Comparison of ENCODE assay signal across 8 cellular contexts in genomic region chrX:119238557-119238956, GRCh38. TPM values are rescaled to one million over a fixed set of nuclear protein-coding genes. Genes with fewer than 3 reads are reported as not detected.
A peak's percentile ranks its signal among the peaks of the same experiment; 100 is the strongest.
DNase-seq lines count a peak whose midpoint lies in the region; ATAC-seq, FAIRE-seq and TF ChIP-seq lines count a peak whose summit lies in the region.
"Had no signal": no experiment of that assay in that cellular context is flagged by ENCODE, and none has a peak within 500 bp of the region (broad histone marks: within the 10 kb centered on the region; RNA-seq: fewer than 3 reads in every experiment).

No MANE protein-coding gene starts in this region.

- H3K36me3 Mint-ChIP-seq in stimulated activated naive B cell treated with anti-CD40 and anti-IgM and Interleukin-4, amounts not matched to agents 10 μg/mL and 1 μg/mL and 100 μg/mL, for 72 hours = peaks cover 11 to 18% of the 10 kb centered on the region in 2 donors

- H3K36me3 ChIP-seq in PC-3 (ENCODE audit: low read depth, low read length) (peaks cover 30% of the 10 kb centered on the region), neuronal stem cell (replicated peaks in 1 of 2; ENCODE audit: control insufficient read depth in 2 of 2, insufficient read depth in 2 of 2, low read length in 2 of 2) (peaks cover 4 to 53% of the 10 kb centered on the region in 2 donors)

- no peak overlapping the region for H4K8ac ChIP-seq in neuronal stem cell (ENCODE audit: low read depth, low read length)

- H3K9me3 Mint-ChIP-seq in stimulated activated naive B cell treated with anti-CD40 and anti-IgM and Interleukin-4, amounts not matched to agents 10 μg/mL and 1 μg/mL and 100 μg/mL, for 72 hours = no peaks in the 10 kb centered on the region

- no peaks in the 10 kb centered on the region for H3K27me3 ChIP-seq in PC-3 (ENCODE audit: low read length)
- peaks cover 0 to 15% (median 0%) of the 10 kb centered on the region in 3 experiments for H3K27me3 ChIP-seq in neuronal stem cell (ENCODE audit: control insufficient read depth in 3 of 3, insufficient read depth in 3 of 3, low read depth in 1 of 3, low read length in 3 of 3)
- H3K27me3 ChIP-seq: Peyer's patch had no signal

- peaks cover 24% of the 10 kb centered on the region for H3K4me1 ChIP-seq in PC-3 (ENCODE audit: insufficient read depth, low read length)
- H3K4me1 ChIP-seq in neuronal stem cell (ENCODE audit: control insufficient read depth in 2 of 2, insufficient read depth in 1 of 2, low read depth in 1 of 2, low read length in 2 of 2) = peaks cover 2 to 3% of the 10 kb centered on the region in 2 donors

- intact Hi-C loops in PC-3 (cut with micrococcal nuclease) = no loop called here

- H3K18ac ChIP-seq in neuronal stem cell (ENCODE audit: low read length) = no peak overlapping the region

- H3K27ac ChIP-seq in PC-3 (ENCODE audit: low read length) = peak overlapping the region; percentile 19; the same call in 1 of the 2 replicates
- no peak overlapping the region for H3K27ac ChIP-seq in neuronal stem cell (replicated peaks; ENCODE audit: low read length)
- H3K27ac ChIP-seq: Peyer's patch had no signal

- no peak overlapping the region for H2AK5ac ChIP-seq in neuronal stem cell (ENCODE audit: low read depth, low read length)

- H3K9ac ChIP-seq in PC-3 (ENCODE audit: low read length) (peak overlapping the region; percentile 91; the same call in 1 of the 2 replicates), neuronal stem cell (ENCODE audit: low read depth, low read length, poor library complexity) (no peak overlapping the region)

- H3K9me2 ChIP-seq in PC-3 (replicated peaks; ENCODE audit: low read length) = no peaks in the 10 kb centered on the region

- CTCF ChIA-PET in PC-3 (lab: Charles Lee) = no interaction called here

- no peak overlapping the region for H3K4me3 Mint-ChIP-seq in stimulated activated naive B cell treated with anti-CD40 and anti-IgM and Interleukin-4, amounts not matched to agents 10 μg/mL and 1 μg/mL and 100 μg/mL, for 72 hours

- peaks cover 68% of the 10 kb centered on the region for H3K79me2 ChIP-seq in PC-3 (ENCODE audit: low read length)

- H3K27me3 Mint-ChIP-seq in stimulated activated naive B cell treated with anti-CD40 and anti-IgM and Interleukin-4, amounts not matched to agents 10 μg/mL and 1 μg/mL and 100 μg/mL, for 72 hours = peaks cover 8 to 15% of the 10 kb centered on the region in 2 donors

- H4K20me1 ChIP-seq in PC-3 (ENCODE audit: low read length) = peaks cover 8% of the 10 kb centered on the region; the same call in 1 of the 2 replicates

- H3K4ac ChIP-seq in neuronal stem cell (ENCODE audit: low read length) = no peak overlapping the region

- no peak overlapping the region for H2BK120ac ChIP-seq in neuronal stem cell (ENCODE audit: low read depth, low read length)

- no TSS peak for BruUV-seq in PC-3 (replicated peaks; lab: Mats Ljungman, UMichigan)

- FAIRE-seq in GM12892 (lab: Jason Lieb, UNC) = peak; percentile 9

- H3K23ac ChIP-seq in neuronal stem cell (ENCODE audit: low read depth, low read length, poor library complexity) = no peak overlapping the region

- no peak overlapping the region for H4K91ac ChIP-seq in neuronal stem cell (ENCODE audit: low read depth, low read length, poor library complexity)

- H3K4me1 Mint-ChIP-seq in stimulated activated naive B cell treated with anti-CD40 and anti-IgM and Interleukin-4, amounts not matched to agents 10 μg/mL and 1 μg/mL and 100 μg/mL, for 72 hours = peaks cover 10 to 21% of the 10 kb centered on the region in 2 donors

- H3K4me3 ChIP-seq in PC-3 (ENCODE audit: low read length) (peak overlapping the region; percentile 99), epithelial cell of proximal tubule (ENCODE audit: low read depth, low read length) (peak overlapping the region; percentile 5), neuronal stem cell (ENCODE audit: low read length in 2 of 2) (peak overlapping the region; percentile 60 to 77)

- POLR2A ChIA-PET in PC-3 (lab: Charles Lee; ENCODE audit: unreplicated experiment) = no interaction called here

- DNase-seq in GM12892 (ENCODE audit: insufficient read length) (no peak), PC-3 (peak; percentile 26), epithelial cell of proximal tubule (ENCODE audit: low read depth) (no peak), neuronal stem cell (ENCODE audit: low spot score) (no peak)
- no peak for DNase-seq in stimulated activated naive B cell treated with anti-CD40 and anti-IgM and Interleukin-4, amounts not matched to agents 10 μg/mL and 1 μg/mL and 100 μg/mL, for 72 hours
- DNase-seq in effector CD8-positive, alpha-beta T cell (lab: John Stamatoyannopoulos, UW) = no peak
- no peak for DNase-seq in stimulated activated CD8-positive, alpha-beta memory T cell treated with anti-CD3 and anti-CD28 coated beads, Interleukin-4, amount 100 ng/mL, for 48 hours
- DNase-seq: Peyer's patch had no signal

- H3F3A ChIP-seq in PC-3 (ENCODE audit: low read length, unreplicated experiment) = no peaks in the 10 kb centered on the region

- no peak for ATAC-seq in PC-3
- no peak for ATAC-seq in stimulated activated naive B cell treated with anti-CD40 and anti-IgM and Interleukin-4, amounts not matched to agents 10 μg/mL and 1 μg/mL and 100 μg/mL, for 72 hours (replicated peaks)

- no CpG with 5 or more reads among the region's 3 CpGs for WGBS in neuronal stem cell (ENCODE audit: extremely low coverage in 2 of 2, insufficient read length in 2 of 2, insufficient replicate concordance in 1 of 2), 2 donors

- H2BK5ac ChIP-seq in neuronal stem cell (ENCODE audit: low read length) = no peak overlapping the region

- H3K9me3 ChIP-seq in PC-3 (ENCODE audit: low read length) = no peaks in the 10 kb centered on the region
- H3K9me3 ChIP-seq in neuronal stem cell (replicated peaks in 1 of 2; ENCODE audit: control insufficient read depth in 2 of 2, insufficient read depth in 1 of 2, low read depth in 1 of 2, low read length in 2 of 2) = no peaks in the 10 kb centered on the region
- H3K9me3 ChIP-seq: Peyer's patch had no signal

- no peak overlapping the region for H2BK12ac ChIP-seq in neuronal stem cell (ENCODE audit: low read length)

- H3K27ac Mint-ChIP-seq in stimulated activated naive B cell treated with anti-CD40 and anti-IgM and Interleukin-4, amounts not matched to agents 10 μg/mL and 1 μg/mL and 100 μg/mL, for 72 hours = no peak overlapping the region

- no peak overlapping the region for H2BK15ac ChIP-seq in neuronal stem cell (ENCODE audit: low read length)

- no peaks in the 10 kb centered on the region for H3K79me1 ChIP-seq in neuronal stem cell (ENCODE audit: low read depth, low read length)

- no peak overlapping the region for H3K14ac ChIP-seq in neuronal stem cell (ENCODE audit: low read length)

- H3K4me2 ChIP-seq in PC-3 (ENCODE audit: low read length) = peak overlapping the region; percentile 96
- H3K4me2 ChIP-seq in neuronal stem cell (ENCODE audit: insufficient read depth, low read length, poor library complexity, severe bottlenecking) = peak overlapping the region; percentile 33

- TF ChIP-seq CTCF in PC-3 (conservative IDR thresholded peaks at IDR 0.05; ENCODE audit: low read depth, low read length) (no peak), epithelial cell of proximal tubule (conservative IDR thresholded peaks at IDR 0.05; ENCODE audit: low read depth, low read length) (no peak)

- H2AFZ ChIP-seq in PC-3 (ENCODE audit: low read length) = no peak overlapping the region
- no peak overlapping the region for H2AFZ ChIP-seq in neuronal stem cell (ENCODE audit: low read length)

- no peak for TF ChIP-seq POLR2A in GM12892 (IDR thresholded peaks at IDR 0.05; ENCODE audit: low read depth, low read length)

RNA-seq across cellular contexts. Expression of gene PGRMC1, which starts 2.5 kb away (rescaled TPM):
- 25.8 TPM for polyA plus RNA-seq in GM12892 (2012; ENCODE audit: missing spikeins)
- total RNA-seq in PC-3 (2014; rRNA removed) = 248 and 253 TPM in 2 replicates
- total RNA-seq in epithelial cell of proximal tubule = 112 and 137 TPM in 2 replicates
- polyA plus RNA-seq in neuronal stem cell (2013, experiment 1 of 2) = 115 TPM
- polyA plus RNA-seq in neuronal stem cell (2013, experiment 2 of 2) = 116 TPM

Comparison
In these comparisons a context has a peak if more than half of its experiments do, and no peak if none do; other contexts are left out.
1. H3K4me3 ChIP-seq: peak in every context shown above with its lines; median percentile 99 in PC-3; 68 in neuronal stem cell; 5 in epithelial cell of proximal tubule.